ENCODE assay signal across 27 cellular contexts in the genomic region with DNA sequence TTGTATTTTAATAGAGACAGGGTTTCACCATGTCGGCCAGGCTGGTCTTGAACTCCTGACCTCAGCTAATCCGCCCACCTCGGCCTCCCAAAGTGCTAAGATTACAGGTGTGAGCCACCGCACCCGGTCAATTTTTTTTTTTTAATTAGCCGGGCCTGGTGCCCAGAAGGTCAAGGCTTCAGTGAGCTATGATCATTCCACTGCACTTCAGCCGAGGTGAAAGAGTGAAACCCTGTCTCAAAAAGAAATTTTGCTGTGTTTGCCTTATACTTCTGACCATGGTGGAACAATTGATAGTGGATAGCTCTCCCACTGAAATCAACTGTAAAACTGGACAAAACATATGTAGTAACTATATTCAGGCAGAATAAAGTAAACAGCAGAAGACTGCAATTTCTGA.
"Had no signal": no experiment of that assay in that cellular context is flagged by ENCODE, and none has a peak within 500 bp of the region (broad histone marks: within the 10 kb centered on the region; RNA-seq: fewer than 3 reads in every experiment).

No MANE protein-coding gene starts in this region.

- H3K4me2 ChIP-seq: neural progenitor cell, smooth muscle cell had no signal

- ATAC-seq: natural killer cell; psoas muscle; right cardiac atrium; sciatic nerve; stimulated activated effector memory CD8-positive, alpha-beta T cell treated with anti-CD3 and anti-CD28 coated beads, Interleukin-12 subunit alpha, Interleukin-12 subunit beta, amount 100 ng/mL, for 72 hours; stimulated activated naive B cell treated with anti-CD40 and anti-IgM and Interleukin-4, amounts not matched to agents 10 μg/mL and 1 μg/mL and 100 μg/mL, for 72 hours had no signal

- H3K36me3 ChIP-seq: neural progenitor cell, ovary, spleen, stomach, thoracic aorta, thyroid gland, tibial nerve, upper lobe of left lung, vagina had no signal

- H3K27me3 ChIP-seq: neural progenitor cell, ovary, spleen, stomach, thyroid gland, tibial nerve, upper lobe of left lung, vagina had no signal

- H2AFZ ChIP-seq: neural progenitor cell, parathyroid adenoma had no signal

- FAIRE-seq: urothelium cell line had no signal

- DNase-seq: natural killer cell; occipital lobe; ovary; posterior cingulate gyrus; psoas muscle; right cardiac atrium; spleen; stimulated activated CD4-positive, alpha-beta T cell treated with anti-CD3 and anti-CD28 coated beads, Interleukin-12 subunit alpha, Interleukin-12 subunit beta, amount 100 ng/mL, for 4 hours; stimulated activated CD4-positive, alpha-beta T cell treated with anti-CD3 and anti-CD28 coated beads, Interleukin-1b, Interleukin-23, amount 100 ng/mL, for 48 hours; stimulated activated CD4-positive, alpha-beta T cell treated with anti-CD3 and anti-CD28 coated beads, Interleukin-2, amount 100 ng/mL, for 48 hours; stimulated activated CD4-positive, alpha-beta T cell treated with anti-CD3 and anti-CD28 coated beads, Interleukin-4, amount 100 ng/mL, for 24 hours; stimulated activated naive B cell treated with anti-CD40 and anti-IgM and Interleukin-4, amounts not matched to agents 10 μg/mL and 1 μg/mL and 100 μg/mL, for 72 hours; stimulated activated naive CD4-positive, alpha-beta T cell treated with Interleukin-2 at 50 U/mL for 16 hours; stomach; thyroid gland; trophoblast cell; upper lobe of left lung had no signal

- H3K9ac ChIP-seq: neural progenitor cell, parathyroid adenoma had no signal

- H3K79me2 ChIP-seq: parathyroid adenoma had no signal

- H3K27ac ChIP-seq: neural progenitor cell, ovary, parathyroid adenoma, psoas muscle, skin epidermis, spleen, stomach, thoracic aorta, thyroid gland, tibial nerve, upper lobe of left lung, vagina had no signal

- H3K9me3 ChIP-seq: ovary, psoas muscle, spleen, stomach, thoracic aorta, thyroid gland, tibial nerve, upper lobe of left lung, vagina had no signal

- H3K4me1 ChIP-seq: neural progenitor cell, parathyroid adenoma, psoas muscle, stomach, thyroid gland, tibial nerve, upper lobe of left lung, vagina had no signal

- H3K4me3 ChIP-seq: neural progenitor cell, ovary, psoas muscle, skin epidermis, smooth muscle cell, spleen, stomach, thoracic aorta, thyroid gland, tibial nerve, upper lobe of left lung, vagina had no signal
